ENCODE assay signal across 1 cellular context in genomic region chr17:51165680-51166197, GRCh38.
A peak's percentile ranks its signal among the peaks of the same experiment; 100 is the strongest.
TF ChIP-seq lines count a peak whose summit lies in the region.

No MANE protein-coding gene starts in this region.

TF ChIP-seq in K562, 482 proteins besides CTCF, POLR2A, EP300 and RAD21 (continued from another document and continues in another):
- TF ChIP-seq POLR2AphosphoS2 (IDR thresholded peaks at IDR 0.05; ENCODE audit: low read length): no peak
- TF ChIP-seq C11orf30 (IDR thresholded peaks at IDR 0.05; ENCODE audit: low read depth): no peak
- TF ChIP-seq KLF6 (CRISPR knock-in tag; IDR thresholded peaks at IDR 0.05; ENCODE audit: borderline replicate concordance): no peak
- TF ChIP-seq OTX1 (CRISPR knock-in tag; IDR thresholded peaks at IDR 0.05): peak; percentile 71; the same call in 1 of the 2 replicates
- TF ChIP-seq U2AF2 (optimal IDR thresholded peaks at IDR 0.05; ENCODE audit: low read depth, low read length): no peak
- no peak for TF ChIP-seq NR2C2 (CRISPR knock-in tag; IDR thresholded peaks at IDR 0.05)
- no peak for TF ChIP-seq NR2C2 (tag; IDR thresholded peaks at IDR 0.05)
- TF ChIP-seq HNRNPH1 (optimal IDR thresholded peaks at IDR 0.05; ENCODE audit: low read depth, low read length): no peak
- no peak for TF ChIP-seq RB1 (IDR thresholded peaks at IDR 0.05; ENCODE audit: low read depth)
- TF ChIP-seq CREBBP (IDR thresholded peaks at IDR 0.05; ENCODE audit: low read depth, low read length): no peak
- TF ChIP-seq ZNF274 (IDR thresholded peaks at IDR 0.05; ENCODE audit: borderline replicate concordance, low read depth, low read length): no peak
- TF ChIP-seq SETDB1 (IDR thresholded peaks at IDR 0.05; ENCODE audit: low read length): no peak
- no peak for TF ChIP-seq ZNF695 (CRISPR knock-in tag; IDR thresholded peaks at IDR 0.05)
- no peak; the same call in 1 of the 2 replicates for TF ChIP-seq POLR2AphosphoS5 (IDR thresholded peaks at IDR 0.05; ENCODE audit: control insufficient read depth, insufficient read depth, low read depth, low read length)
- no peak for TF ChIP-seq ZC3H8 (IDR thresholded peaks at IDR 0.05)
- TF ChIP-seq ZNF277 (CRISPR knock-in tag; IDR thresholded peaks at IDR 0.05; ENCODE audit: borderline replicate concordance): no peak
- TF ChIP-seq CBX3 (IDR thresholded peaks at IDR 0.05; ENCODE audit: borderline replicate concordance in 1 of 2, low read length in 2 of 2): no peak
- no peak for TF ChIP-seq ATF1 (CRISPR knock-in tag; IDR thresholded peaks at IDR 0.05)
- TF ChIP-seq ATF1 (tag; IDR thresholded peaks at IDR 0.05): no peak
- no peak for TF ChIP-seq ZNF449 (CRISPR knock-in tag; IDR thresholded peaks at IDR 0.05)
- no peak for TF ChIP-seq ZSCAN29 (IDR thresholded peaks at IDR 0.05)
- TF ChIP-seq ZNF785 (CRISPR knock-in tag; IDR thresholded peaks at IDR 0.05): no peak
- no peak for TF ChIP-seq SLC30A9 (CRISPR knock-in tag; IDR thresholded peaks at IDR 0.05)
- TF ChIP-seq ATF2 (CRISPR knock-in tag; IDR thresholded peaks at IDR 0.05): no peak
- no peak for TF ChIP-seq ZNF639 (CRISPR knock-in tag; conservative IDR thresholded peaks at IDR 0.05 in 1 of 2, IDR thresholded peaks at IDR 0.05 in 1 of 2)
- no peak for TF ChIP-seq MAFK (IDR thresholded peaks at IDR 0.05; ENCODE audit: low read length)
- no peak for TF ChIP-seq HCFC1 (IDR thresholded peaks at IDR 0.05; ENCODE audit: low read depth, low read length)
- no peak for TF ChIP-seq STAG1 (CRISPR knock-in tag; IDR thresholded peaks at IDR 0.05; ENCODE audit: borderline replicate concordance)
- TF ChIP-seq TAF9B (IDR thresholded peaks at IDR 0.05; ENCODE audit: partially characterized antibody): peak; percentile 37
- no peak for TF ChIP-seq SMARCC2 (IDR thresholded peaks at IDR 0.05; ENCODE audit: low read depth)
- no peak for TF ChIP-seq ZNF140 (CRISPR knock-in tag; IDR thresholded peaks at IDR 0.05)
- TF ChIP-seq RBM17 (IDR thresholded peaks at IDR 0.05; ENCODE audit: borderline replicate concordance, low read depth, low read length): no peak
- TF ChIP-seq FOXA3 (CRISPR knock-in tag; conservative IDR thresholded peaks at IDR 0.05 in 1 of 2, IDR thresholded peaks at IDR 0.05 in 1 of 2): no peak
- no peak for TF ChIP-seq BRCA1 (IDR thresholded peaks at IDR 0.05)
- no peak for TF ChIP-seq BRCA1 (CRISPR knock-in tag; IDR thresholded peaks at IDR 0.05)
- TF ChIP-seq ZNF175 (CRISPR knock-in tag; IDR thresholded peaks at IDR 0.05; ENCODE audit: low read depth): no peak
- TF ChIP-seq ZFPM2 (CRISPR knock-in tag; IDR thresholded peaks at IDR 0.05): no peak
- TF ChIP-seq E2F4 (CRISPR knock-in tag; IDR thresholded peaks at IDR 0.05; ENCODE audit: low read depth): no peak
- no peak for TF ChIP-seq JUND (IDR thresholded peaks at IDR 0.05; ENCODE audit: borderline replicate concordance, low read depth, low read length)
- 0 out of 3 replicates have a peak, but pooled peaks have one; percentile 58 for TF ChIP-seq JUND (tag; IDR thresholded peaks at IDR 0.05; ENCODE audit: borderline replicate concordance, low read depth, low read length)
- no peak for TF ChIP-seq PREB (CRISPR knock-in tag; IDR thresholded peaks at IDR 0.05)
- TF ChIP-seq ZNF766 (CRISPR knock-in tag; conservative IDR thresholded peaks at IDR 0.05): no peak
- TF ChIP-seq TRIM28 (IDR thresholded peaks at IDR 0.05): no peak
- no peak for TF ChIP-seq ZNF384 (IDR thresholded peaks at IDR 0.05; ENCODE audit: low read depth, low read length)
- TF ChIP-seq MITF (IDR thresholded peaks at IDR 0.05): no peak
- TF ChIP-seq USF2 (CRISPR knock-in tag; IDR thresholded peaks at IDR 0.05): no peak
- no peak for TF ChIP-seq ZNF778 (CRISPR knock-in tag; IDR thresholded peaks at IDR 0.05)
- TF ChIP-seq ZNF324 (CRISPR knock-in tag; IDR thresholded peaks at IDR 0.05): no peak
- TF ChIP-seq CBX1 (IDR thresholded peaks at IDR 0.05; ENCODE audit: low read depth): no peak
- peak; percentile 31 to 53; a peak in 1 of 4 replicates for TF ChIP-seq FOXK2 (conservative IDR thresholded peaks at IDR 0.05 in 1 of 2, IDR thresholded peaks at IDR 0.05 in 1 of 2; ENCODE audit: low read depth in 2 of 2)
- TF ChIP-seq IRF2 (CRISPR knock-in tag; IDR thresholded peaks at IDR 0.05): no peak
- TF ChIP-seq ZNF75A (CRISPR knock-in tag; IDR thresholded peaks at IDR 0.05): no peak
- no peak for TF ChIP-seq KAT7 (CRISPR knock-in tag; IDR thresholded peaks at IDR 0.05; ENCODE audit: borderline replicate concordance)
- no peak for TF ChIP-seq AFF4 (CRISPR knock-in tag; IDR thresholded peaks at IDR 0.05)
- no peak for TF ChIP-seq EWSR1 (IDR thresholded peaks at IDR 0.05; ENCODE audit: borderline replicate concordance, low read depth, partially characterized antibody)
- TF ChIP-seq CHCHD3 (CRISPR knock-in tag; IDR thresholded peaks at IDR 0.05): no peak
- TF ChIP-seq IRF9 (tag; IDR thresholded peaks at IDR 0.05): no peak
- no peak for TF ChIP-seq PTRF (tag; IDR thresholded peaks at IDR 0.05)
- TF ChIP-seq ZNF717 (CRISPR knock-in tag; IDR thresholded peaks at IDR 0.05): no peak
- peak; percentile 55; the same call in 1 of the 2 replicates for TF ChIP-seq NCOA6 (IDR thresholded peaks at IDR 0.05)
- TF ChIP-seq MAFF (IDR thresholded peaks at IDR 0.05; ENCODE audit: low read length): no peak
- TF ChIP-seq NONO (IDR thresholded peaks at IDR 0.05; ENCODE audit: low read depth in 2 of 2, low read length in 1 of 2): no peak
